ENCODE assay signal across 13 cellular contexts in the genomic region with DNA sequence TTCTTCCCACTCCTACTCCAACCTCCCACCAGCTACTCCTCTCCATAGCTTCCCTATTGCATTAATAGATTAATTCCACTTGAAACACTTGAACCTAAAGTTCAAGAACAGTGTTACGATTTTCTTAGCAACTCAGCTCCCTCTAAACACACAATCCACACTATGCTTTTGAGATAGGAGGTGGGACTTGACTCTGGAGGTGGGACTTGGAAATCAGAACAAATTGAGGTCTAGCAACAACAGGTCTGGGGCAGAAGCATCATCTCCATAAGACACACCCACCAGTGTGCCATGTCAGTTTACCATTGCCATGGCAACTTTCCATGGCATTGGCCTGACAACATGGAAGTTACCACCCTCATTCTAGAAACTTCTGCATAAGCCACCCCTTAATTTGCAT.
DNase-seq lines count a peak whose midpoint lies in the region; ATAC-seq and TF ChIP-seq lines count a peak whose summit lies in the region.
"Had no signal": no experiment of that assay in that cellular context is flagged by ENCODE, and none has a peak within 500 bp of the region (broad histone marks: within the 10 kb centered on the region; RNA-seq: fewer than 3 reads in every experiment).

No MANE protein-coding gene starts in this region.

- H3K4me1 ChIP-seq in left lung (no peaks in the 10 kb centered on the region), upper lobe of right lung (no peaks in the 10 kb centered on the region), BE2C (no peaks in the 10 kb centered on the region)
- H3K4me1 ChIP-seq: Caco-2 had no signal

- intact Hi-C loops in left lung (cut with DNase I) = no loop called here
- intact Hi-C loops in upper lobe of right lung (cut with DNase I) = no loop called here

- H3K27me3 ChIP-seq in left lung (no peaks in the 10 kb centered on the region), upper lobe of right lung (no peaks in the 10 kb centered on the region), BE2C (no peaks in the 10 kb centered on the region)

- no peak overlapping the region for H3K4me3 ChIP-seq in left lung
- H3K4me3 ChIP-seq in upper lobe of right lung = no peak overlapping the region
- H3K4me3 ChIP-seq in BE2C (ENCODE audit: low read depth, low read length) = no peak overlapping the region
- H3K4me3 ChIP-seq: GM23248 had no signal

- DNase-seq in NCI-H524 (lab: John Stamatoyannopoulos, UW) (peak; percentile 59 to 71), left lung (no peak), upper lobe of right lung (no peak), BE2C (no peak), GM20000 (ENCODE audit: low spot score) (no peak), H4 (ENCODE audit: low spot score) (no peak)
- DNase-seq: ACHN; Caco-2; CD4-positive, alpha-beta T cell; GM23248; HCEC 1CT had no signal

- H3K27ac ChIP-seq in left lung (no peak overlapping the region), upper lobe of right lung (no peak overlapping the region)
- H3K27ac ChIP-seq: C4-2B, GM23248, HL-60 had no signal

- H3K36me3 ChIP-seq in left lung (no peaks in the 10 kb centered on the region), upper lobe of right lung (no peaks in the 10 kb centered on the region), BE2C (no peaks in the 10 kb centered on the region)

- peak; percentile 75 for ATAC-seq in left lung
- ATAC-seq in upper lobe of right lung = peak; percentile 44

- H3K9me3 ChIP-seq in left lung (peaks cover 0 to 3% of the 10 kb centered on the region in 2 donors), upper lobe of right lung (no peaks in the 10 kb centered on the region), BE2C (no peaks in the 10 kb centered on the region)
- H3K9me3 ChIP-seq: Caco-2 had no signal

- TF ChIP-seq CTCF in left lung (IDR thresholded peaks at IDR 0.05) (no peak), upper lobe of right lung (IDR thresholded peaks at IDR 0.05) (no peak), BE2C (IDR thresholded peaks at IDR 0.05; ENCODE audit: low read depth, low read length) (no peak), GM20000 (IDR thresholded peaks at IDR 0.05; ENCODE audit: extremely low read depth, missing control alignments) (no peak)

Comparison
In these comparisons a context has a peak if more than half of its experiments do, and no peak if none do; other contexts are left out.
1. DNase-seq: peak in NCI-H524 (2 of 2); none in left lung (0 of 2), upper lobe of right lung (single experiment), BE2C (single experiment), GM20000 (single experiment) and H4 (single experiment).